8 cellular contexts compared by ENCODE assay signal in the genomic region with DNA sequence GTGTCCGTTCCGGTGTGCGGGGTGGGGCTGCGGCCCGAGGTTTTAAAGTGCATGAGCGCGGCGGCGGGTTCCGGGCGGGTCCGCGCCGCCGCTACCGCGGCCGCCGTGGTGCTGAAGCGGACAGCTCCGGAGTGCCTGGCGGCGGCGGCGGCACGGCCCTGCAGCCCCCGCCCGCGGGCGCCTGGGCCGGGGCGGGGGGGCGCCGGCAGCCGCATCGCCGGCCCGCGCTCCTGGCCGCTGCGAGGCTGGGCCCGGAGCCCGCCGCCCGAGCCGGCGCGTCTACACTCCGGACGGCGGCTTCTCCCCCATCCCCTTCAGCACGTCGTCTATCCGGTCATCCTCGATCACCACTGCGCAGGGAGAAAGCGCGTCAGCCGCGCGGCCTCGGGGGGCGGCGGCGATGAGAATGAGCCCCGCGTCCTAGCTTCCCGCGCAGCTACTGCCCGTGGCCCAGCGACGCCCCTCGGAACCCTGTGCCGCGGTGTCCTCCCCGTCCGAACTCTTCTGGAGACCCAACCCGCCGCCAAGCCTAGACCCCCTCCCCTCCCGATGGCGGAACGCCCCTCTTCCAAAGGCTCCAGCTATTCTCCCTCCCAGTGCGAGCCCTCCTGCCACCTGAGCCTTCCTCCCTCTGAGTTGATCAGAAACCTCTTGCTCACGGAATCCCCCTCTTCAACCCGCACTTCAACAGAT. TPM values are rescaled to one million over a fixed set of nuclear protein-coding genes. Genes with fewer than 3 reads are reported as not detected.
DNase-seq lines count a peak whose midpoint lies in the region; ATAC-seq, FAIRE-seq and TF ChIP-seq lines count a peak whose summit lies in the region.

No MANE protein-coding gene starts in this region.

- H3K79me2 ChIP-seq in K562 (ENCODE audit: control insufficient read depth, insufficient read depth, low read length) = no peaks in the 10 kb centered on the region; the same call in 2 of the 3 replicates

- peaks cover 30% of the 10 kb centered on the region for H4K20me1 ChIP-seq in K562 (replicated peaks; ENCODE audit: control insufficient read depth, insufficient read depth, low read length)

- H3K4me3 ChIP-seq in K562 (peak overlapping the region; percentile 42; the same call in 1 of the 2 replicates), iPS-20b (ENCODE audit: low read length) (peak overlapping the region; percentile 64)

- no peak for FAIRE-seq in K562 (lab: Jason Lieb, UNC)
- no peak for FAIRE-seq in RCC 7860 (lab: Jason Lieb, UNC)

- H3K4me1 ChIP-seq in K562 (replicated peaks in 1 of 2; ENCODE audit: control insufficient read depth in 2 of 2, insufficient read depth in 2 of 2, low read length in 2 of 2) (peaks cover 14 to 36% of the 10 kb centered on the region in 2 experiments; a peak in 4 of 5 replicates), iPS-20b (ENCODE audit: insufficient read depth, low read length) (no peaks in the 10 kb centered on the region; the same call in 1 of the 2 replicates)

- CTCF ChIA-PET in K562 (lab: Yijun Ruan, JAX; ENCODE audit: low intra/inter-chr PET ratio) = interaction anchor here (0.6 kb wide), 1 partner anchor 10 kb away, joined by 3 read pairs; no protein-coding TSS in a partner anchor

- no peak overlapping the region for H2AFZ ChIP-seq in K562 (ENCODE audit: low read depth, low read length)

- no peak for TF ChIP-seq CTCF in K562 (IDR thresholded peaks at IDR 0.05 in 2 of 3, conservative IDR thresholded peaks at IDR 0.05 in 1 of 3; ENCODE audit: insufficient read depth in 2 of 3, low read depth in 1 of 3, low read length in 3 of 3)

- intact Hi-C loops in K562 (cut with micrococcal nuclease) = no loop called here

- ATAC-seq in K562 (peak; percentile 73), HG03095 (IDR thresholded peaks at IDR 0.05; ENCODE audit: unreplicated experiment) (no peak)

- DNase-seq in stimulated activated CD4-positive, alpha-beta T cell treated with anti-CD3 and anti-CD28 coated beads, Interleukin-12 subunit alpha, Interleukin-12 subunit beta, amount 100 ng/mL, for 4 hours = peak; percentile 51
- DNase-seq in stimulated activated CD4-positive, alpha-beta T cell treated with anti-CD3 and anti-CD28 coated beads, Interleukin-1b, Interleukin-23, amount 100 ng/mL, for 48 hours = no peak
- DNase-seq in RKO (ENCODE audit: low spot score) (peak; percentile 45), K562 (ENCODE audit: extremely low read depth in 1 of 4, low spot score in 3 of 4) (peak; percentile 64 to 85 (median 80)), RCC 7860 (ENCODE audit: low spot score) (no peak)
- DNase-seq in stimulated activated CD4-positive, alpha-beta T cell treated with anti-CD3 and anti-CD28 coated beads, Interleukin-4, amount 100 ng/mL, for 1 hour = peak; percentile 53

- TF ChIP-seq RAD21 in K562 (CRISPR knock-in tag; conservative IDR thresholded peaks at IDR 0.05 in 1 of 2, IDR thresholded peaks at IDR 0.05 in 1 of 2) = no peak

- H3K9ac ChIP-seq in K562 (ENCODE audit: insufficient read depth in 1 of 2, low read depth in 2 of 2, low read length in 2 of 2) (peak overlapping the region in 1 of 2 experiments; percentile 58; a peak in 1 of 4 replicates), iPS-20b (ENCODE audit: low read depth, low read length) (no peak overlapping the region; the same call in 1 of the 2 replicates)

- POLR2A ChIA-PET in K562 (lab: Yijun Ruan, JAX) = interaction anchor here (0.6 to 1.9 kb wide), 2 partner anchors 10 to 34 kb away, joined by 4 read pairs; no protein-coding TSS in a partner anchor

- peak overlapping the region; percentile 54 for H3K4me2 ChIP-seq in K562 (ENCODE audit: insufficient read depth, low read length)

- in situ Hi-C loops in K562 (cut with MboI) = no loop called here

- WGBS in K562 (ENCODE audit: insufficient coverage, low coverage, missing lambda C conversion rate) = under 1% methylated on average over 51 of the region's 85 CpGs

- no peak for TF ChIP-seq EP300 in K562 (IDR thresholded peaks at IDR 0.05; ENCODE audit: low read length)

- no peaks in the 10 kb centered on the region for H3K9me1 ChIP-seq in K562 (ENCODE audit: control insufficient read depth, insufficient read depth, low read length)

- no peak for TF ChIP-seq POLR2A in K562 (conservative IDR thresholded peaks at IDR 0.05)

- H3K9me3 ChIP-seq in K562 (replicated peaks; ENCODE audit: control insufficient read depth, insufficient read depth, low read depth, low read length) (no peaks in the 10 kb centered on the region), iPS-20b (ENCODE audit: insufficient read depth, low read depth, low read length) (no peaks in the 10 kb centered on the region)

- H3K27ac ChIP-seq in K562 (ENCODE audit: extremely low read depth, low read depth, low read length) = no peak overlapping the region
- H3K27ac ChIP-seq in iPS-20b (ENCODE audit: low read length) = no peak overlapping the region

- no peaks in the 10 kb centered on the region for H3K36me3 ChIP-seq in K562 (ENCODE audit: control insufficient read depth, insufficient read depth, low read length)
- no peaks in the 10 kb centered on the region for H3K36me3 ChIP-seq in iPS-20b (ENCODE audit: insufficient read depth, low read depth, low read length)

- peaks cover 10 to 31% of the 10 kb centered on the region in 2 experiments; a peak in 4 of 5 replicates for H3K27me3 ChIP-seq in K562 (ENCODE audit: control insufficient read depth in 2 of 2, insufficient read depth in 2 of 2, low read length in 2 of 2)
- H3K27me3 ChIP-seq in iPS-20b (ENCODE audit: insufficient read depth, low read length) = peaks cover 69% of the 10 kb centered on the region

- BruUV-seq in K562 (replicated peaks; lab: Mats Ljungman, UMichigan) = no TSS peak

RNA-seq across cellular contexts. Expression of a gene that starts 1.3 kb away (rescaled TPM):
- total RNA-seq in K562 (2011; cell fraction: chromatin; rRNA removed; ENCODE audit: low replicate concordance) = not detected in 2 replicates
- total RNA-seq in K562 (2011; cell fraction: nucleolus; rRNA removed) = not detected in 2 replicates
- total RNA-seq in K562 (2011; cell fraction: nucleoplasm; rRNA removed) = not detected in 2 replicates
- 0.12 TPM in 1 of 2 replicates, not detected in the other for total RNA-seq in K562 (2014; rRNA removed)
- total RNA-seq in K562 (2014; rRNA removed; fragmentation: Illumina TruSeq; extraction: Trizol) = not detected in 2 replicates
- total RNA-seq in K562 (2015; rRNA removed; fragmentation: Illumina TruSeq; extraction: Trizol) = not detected in 2 replicates
- total RNA-seq in K562 (2021) = 0.22 and 0.27 TPM in 2 replicates
- 0.05 and 0.08 TPM in 2 replicates for polyA plus RNA-seq in K562 (2011; rRNA removed)
- polyA plus RNA-seq in K562 (2011; cell fraction: cytosol; rRNA removed) = 0.10 and 0.18 TPM in 2 replicates
- polyA plus RNA-seq in K562 (2011; cell fraction: nucleus; rRNA removed) = 0.70 TPM in 1 of 2 replicates, not detected in the other
- polyA plus RNA-seq in K562 (2012) = 0.11 and 0.13 TPM in 2 replicates
- polyA plus RNA-seq in K562 (2014; fragmentation: Illumina TruSeq; extraction: Trizol) = 0.12 and 0.26 TPM in 2 replicates
- polyA plus RNA-seq in K562 (2014; fragmentation: Nextera tagmentation; extraction: Ambion mirVana) = not detected
- polyA plus RNA-seq in K562 (2014; rRNA removed) = 0.11 TPM in 1 of 2 replicates, not detected in the other
- 0.25 TPM in 1 of 2 replicates, not detected in the other for polyA minus RNA-seq in K562 (2011; rRNA and poly(A)+ RNA removed)
- polyA minus RNA-seq in K562 (2011; cell fraction: cytosol; rRNA and poly(A)+ RNA removed) = not detected in 2 replicates
- polyA minus RNA-seq in K562 (2011; cell fraction: nucleus; rRNA and poly(A)+ RNA removed) = 0.27 TPM in 1 of 2 replicates, not detected in the other

RNA-seq across cellular contexts. Expression of a gene that starts 10.6 kb away (rescaled TPM):
- 5.5 and 16.7 TPM in 2 replicates for total RNA-seq in K562 (2011; cell fraction: chromatin; rRNA removed; ENCODE audit: low replicate concordance)
- 18.0 and 19.9 TPM in 2 replicates for total RNA-seq in K562 (2011; cell fraction: nucleolus; rRNA removed)
- total RNA-seq in K562 (2011; cell fraction: nucleoplasm; rRNA removed) = 14.8 and 19.7 TPM in 2 replicates
- 24.5 and 29.6 TPM in 2 replicates for total RNA-seq in K562 (2014; rRNA removed)
- total RNA-seq in K562 (2014; rRNA removed; fragmentation: Illumina TruSeq; extraction: Trizol) = 8.7 and 10.3 TPM in 2 replicates
- 11.5 and 11.6 TPM in 2 replicates for total RNA-seq in K562 (2015; rRNA removed; fragmentation: Illumina TruSeq; extraction: Trizol)
- total RNA-seq in K562 (2021) = 16.8 and 17.0 TPM in 2 replicates
- 18.9 and 22.4 TPM in 2 replicates for polyA plus RNA-seq in K562 (2011; rRNA removed)
- polyA plus RNA-seq in K562 (2011; cell fraction: cytosol; rRNA removed) = 46.0 and 68.4 TPM in 2 replicates
- polyA plus RNA-seq in K562 (2011; cell fraction: nucleus; rRNA removed) = 17.7 and 18.3 TPM in 2 replicates
- polyA plus RNA-seq in K562 (2012) = 13.2 and 17.4 TPM in 2 replicates
- polyA plus RNA-seq in K562 (2014; fragmentation: Illumina TruSeq; extraction: Trizol) = 15.8 and 19.5 TPM in 2 replicates
- 10 to 100 TPM; 47.4 to 49.4 TPM for polyA plus RNA-seq in K562 (2014; fragmentation: Nextera tagmentation; extraction: Ambion mirVana)
- polyA plus RNA-seq in K562 (2014; rRNA removed) = 27.1 and 27.7 TPM in 2 replicates
- 13.2 and 19.6 TPM in 2 replicates for polyA minus RNA-seq in K562 (2011; rRNA and poly(A)+ RNA removed)
- polyA minus RNA-seq in K562 (2011; cell fraction: cytosol; rRNA and poly(A)+ RNA removed) = 7.8 and 11.6 TPM in 2 replicates
- polyA minus RNA-seq in K562 (2011; cell fraction: nucleus; rRNA and poly(A)+ RNA removed) = 11.4 and 15.1 TPM in 2 replicates

RNA-seq across cellular contexts. Expression of a gene that starts 11.3 kb away (rescaled TPM):
- total RNA-seq in K562 (2011; cell fraction: chromatin; rRNA removed; ENCODE audit: low replicate concordance) = 121 and 277 TPM in 2 replicates
- total RNA-seq in K562 (2011; cell fraction: nucleolus; rRNA removed) = 275 and 294 TPM in 2 replicates
- total RNA-seq in K562 (2011; cell fraction: nucleoplasm; rRNA removed) = 247 and 308 TPM in 2 replicates
- total RNA-seq in K562 (2014; rRNA removed) (80.1 and 93.3 TPM in 2 replicates), K562 (2014; rRNA removed; fragmentation: Illumina TruSeq; extraction: Trizol) (34.4 and 39.9 TPM in 2 replicates), K562 (2015; rRNA removed; fragmentation: Illumina TruSeq; extraction: Trizol) (47.5 and 48.2 TPM in 2 replicates), K562 (2021) (107 and 110 TPM in 2 replicates)
- polyA plus RNA-seq in K562 (2011; rRNA removed) (85.8 and 106 TPM in 2 replicates), K562 (2014; fragmentation: Illumina TruSeq; extraction: Trizol) (103 and 120 TPM in 2 replicates), K562 (2014; fragmentation: Nextera tagmentation; extraction: Ambion mirVana) (10 to 100 TPM; 37.5 to 41.1 TPM), K562 (2014; rRNA removed) (81.0 and 81.3 TPM in 2 replicates)
- polyA plus RNA-seq in K562 (2011; cell fraction: cytosol; rRNA removed) = 225 and 291 TPM in 2 replicates
- polyA plus RNA-seq in K562 (2011; cell fraction: nucleus; rRNA removed) = 181 and 255 TPM in 2 replicates
- polyA plus RNA-seq in K562 (2012) = 84.6 and 84.9 TPM in 2 replicates
- 146 and 213 TPM in 2 replicates for polyA minus RNA-seq in K562 (2011; rRNA and poly(A)+ RNA removed)
- polyA minus RNA-seq in K562 (2011; cell fraction: cytosol; rRNA and poly(A)+ RNA removed) = 102 and 118 TPM in 2 replicates
- 125 and 146 TPM in 2 replicates for polyA minus RNA-seq in K562 (2011; cell fraction: nucleus; rRNA and poly(A)+ RNA removed)

RNA-seq across cellular contexts. Expression of a gene that starts 15.8 kb away (rescaled TPM):
- total RNA-seq in K562 (2011; cell fraction: chromatin; rRNA removed; ENCODE audit: low replicate concordance) = not detected in 2 replicates
- not detected in 2 replicates for total RNA-seq in K562 (2011; cell fraction: nucleolus; rRNA removed)
- 0.15 TPM in 1 of 2 replicates, not detected in the other for total RNA-seq in K562 (2011; cell fraction: nucleoplasm; rRNA removed)
- total RNA-seq in K562 (2014; rRNA removed) (not detected in 2 replicates), K562 (2014; rRNA removed; fragmentation: Illumina TruSeq; extraction: Trizol) (not detected in 2 replicates), K562 (2015; rRNA removed; fragmentation: Illumina TruSeq; extraction: Trizol) (not detected in 2 replicates), K562 (2021) (not detected in 2 replicates)
- polyA plus RNA-seq in K562 (2011; rRNA removed) (not detected in 2 replicates), K562 (2014; fragmentation: Illumina TruSeq; extraction: Trizol) (not detected in 2 replicates), K562 (2014; fragmentation: Nextera tagmentation; extraction: Ambion mirVana) (not detected), K562 (2014; rRNA removed) (not detected in 2 replicates)
- polyA plus RNA-seq in K562 (2011; cell fraction: cytosol; rRNA removed) = 0.03 TPM in 1 of 2 replicates, not detected in the other
- 0.06 TPM in 1 of 2 replicates, not detected in the other for polyA plus RNA-seq in K562 (2011; cell fraction: nucleus; rRNA removed)
- not detected in 2 replicates for polyA plus RNA-seq in K562 (2012)
- not detected in 2 replicates for polyA minus RNA-seq in K562 (2011; rRNA and poly(A)+ RNA removed)
- polyA minus RNA-seq in K562 (2011; cell fraction: cytosol; rRNA and poly(A)+ RNA removed) = not detected in 2 replicates
- not detected in 2 replicates for polyA minus RNA-seq in K562 (2011; cell fraction: nucleus; rRNA and poly(A)+ RNA removed)

RNA-seq across cellular contexts. Expression of a gene that starts 30.6 kb away (rescaled TPM):
- total RNA-seq in K562 (2011; cell fraction: chromatin; rRNA removed; ENCODE audit: low replicate concordance) = not detected in 2 replicates
- total RNA-seq in K562 (2011; cell fraction: nucleolus; rRNA removed) = not detected in 2 replicates
- not detected in 2 replicates for total RNA-seq in K562 (2011; cell fraction: nucleoplasm; rRNA removed)
- total RNA-seq in K562 (2014; rRNA removed) = not detected in 2 replicates
- not detected in 2 replicates for total RNA-seq in K562 (2014; rRNA removed; fragmentation: Illumina TruSeq; extraction: Trizol)
- not detected in 2 replicates for total RNA-seq in K562 (2015; rRNA removed; fragmentation: Illumina TruSeq; extraction: Trizol)
- total RNA-seq in K562 (2021) = 0.04 TPM in 1 of 2 replicates, not detected in the other
- not detected in 2 replicates for polyA plus RNA-seq in K562 (2011; rRNA removed)
- polyA plus RNA-seq in K562 (2011; cell fraction: cytosol; rRNA removed) = not detected in 2 replicates
- polyA plus RNA-seq in K562 (2011; cell fraction: nucleus; rRNA removed) = not detected in 2 replicates
- polyA plus RNA-seq in K562 (2012) = 0.03 and 0.18 TPM in 2 replicates
- polyA plus RNA-seq in K562 (2014; fragmentation: Illumina TruSeq; extraction: Trizol) = not detected in 2 replicates
- not detected for polyA plus RNA-seq in K562 (2014; fragmentation: Nextera tagmentation; extraction: Ambion mirVana)
- polyA plus RNA-seq in K562 (2014; rRNA removed) = not detected in 2 replicates
- polyA minus RNA-seq in K562 (2011; rRNA and poly(A)+ RNA removed) = not detected in 2 replicates
- polyA minus RNA-seq in K562 (2011; cell fraction: cytosol; rRNA and poly(A)+ RNA removed) = not detected in 2 replicates
- polyA minus RNA-seq in K562 (2011; cell fraction: nucleus; rRNA and poly(A)+ RNA removed) = not detected in 2 replicates

Comparison
In these comparisons a context has a peak if more than half of its experiments do, and no peak if none do; other contexts are left out.
1. DNase-seq: peak in stimulated activated CD4-positive, alpha-beta T cell treated with anti-CD3 and anti-CD28 coated beads, Interleukin-12 subunit alpha, Interleukin-12 subunit beta, amount 100 ng/mL, for 4 hours (single experiment), RKO (single experiment), K562 (4 of 4) and stimulated activated CD4-positive, alpha-beta T cell treated with anti-CD3 and anti-CD28 coated beads, Interleukin-4, amount 100 ng/mL, for 1 hour (single experiment); none in stimulated activated CD4-positive, alpha-beta T cell treated with anti-CD3 and anti-CD28 coated beads, Interleukin-1b, Interleukin-23, amount 100 ng/mL, for 48 hours (single experiment) and RCC 7860 (single experiment).